Comparison of ENCODE assay signal across 16 cellular contexts in the genomic region with DNA sequence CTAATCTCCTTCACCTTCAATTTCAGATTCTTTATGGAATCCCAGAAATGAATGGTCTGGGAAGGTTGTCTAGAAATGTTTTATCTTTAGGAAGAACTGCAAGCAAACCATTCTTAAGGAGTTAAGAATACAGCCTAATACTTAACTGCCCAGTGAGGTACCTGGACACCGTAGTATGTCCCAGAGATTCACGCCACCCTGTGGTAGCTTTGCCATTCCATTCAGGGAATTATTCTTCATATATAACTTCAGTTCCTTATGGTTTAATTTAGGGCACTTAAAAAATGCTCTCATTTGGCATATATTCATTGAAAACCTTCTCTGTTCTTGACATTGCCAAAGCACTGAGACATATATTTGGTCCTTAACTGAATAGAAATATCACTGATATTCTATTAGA. TPM values are rescaled to one million over a fixed set of nuclear protein-coding genes. Genes with fewer than 3 reads are reported as not detected.
A peak's percentile ranks its signal among the peaks of the same experiment; 100 is the strongest.
DNase-seq lines count a peak whose midpoint lies in the region; ATAC-seq and TF ChIP-seq lines count a peak whose summit lies in the region.
"Had no signal": no experiment of that assay in that cellular context is flagged by ENCODE, and none has a peak within 500 bp of the region (broad histone marks: within the 10 kb centered on the region; RNA-seq: fewer than 3 reads in every experiment).

No MANE protein-coding gene starts in this region.

- H3K4me1 Mint-ChIP-seq in activated T-helper 17 cell treated with anti-CD3 and anti-CD28 coated beads, Interleukin-2, amount 50 U/mL, for 72 hours, result no peaks in the 10 kb centered on the region

- no peaks in the 10 kb centered on the region for H3K27me3 ChIP-seq in cardiac muscle cell
- no peaks in the 10 kb centered on the region for H3K27me3 ChIP-seq in SK-N-SH (ENCODE audit: insufficient read depth)
- H3K27me3 ChIP-seq: body of pancreas, esophagus squamous epithelium, tibial artery had no signal

- no peaks in the 10 kb centered on the region for H3K9me3 Mint-ChIP-seq in activated T-helper 17 cell treated with anti-CD3 and anti-CD28 coated beads, Interleukin-2, amount 50 U/mL, for 72 hours
- H3K9me3 Mint-ChIP-seq: natural killer cell treated with Interleukin-12 subunit alpha and Interleukin-12 subunit beta and Interleukin-15 and Interleukin-18, amount 100 ng/mL, for 72 hours had no signal

- no peak overlapping the region for H3K4me3 Mint-ChIP-seq in activated T-helper 17 cell treated with anti-CD3 and anti-CD28 coated beads, Interleukin-2, amount 50 U/mL, for 72 hours
- H3K4me3 Mint-ChIP-seq: natural killer cell treated with Interleukin-12 subunit alpha and Interleukin-12 subunit beta and Interleukin-15 and Interleukin-18, amount 100 ng/mL, for 72 hours had no signal

- H2AFZ ChIP-seq in SK-N-SH (ENCODE audit: low read depth), result peak overlapping the region; percentile 24

- no peak for TF ChIP-seq EP300 in SK-N-SH (IDR thresholded peaks at IDR 0.05; ENCODE audit: borderline replicate concordance in 1 of 2, low read depth in 1 of 2, low read length in 1 of 2)

- H3K36me3 ChIP-seq in cardiac muscle cell, result no peaks in the 10 kb centered on the region
- H3K36me3 ChIP-seq in SK-N-SH (replicated peaks in 1 of 2; ENCODE audit: control insufficient read depth in 1 of 2, insufficient read depth in 2 of 2, low read length in 1 of 2), result no peaks in the 10 kb centered on the region
- H3K36me3 ChIP-seq: esophagus squamous epithelium, tibial artery had no signal

- H3K9ac ChIP-seq in SK-N-SH, result no peak overlapping the region

- DNase-seq in cardiac muscle cell (ENCODE audit: low read depth in 1 of 2, low spot score in 1 of 2) (peak in 1 of 2 donors; percentile 58), cardiac septum (ENCODE audit: low spot score) (no peak), SK-N-SH (no peak), fibroblast of pulmonary artery (ENCODE audit: low read depth) (peak; percentile 67), GDM1 (lab: John Stamatoyannopoulos, UW) (no peak), D341Med (ENCODE audit: low spot score) (no peak)
- DNase-seq: activated CD4-positive, alpha-beta T cell treated with anti-CD3 and anti-CD28 coated beads for 1 hour; body of pancreas; esophagus squamous epithelium; kidney glomerular epithelial cell; NCI-H526 treated with DMSO at 0.1 percent for 48 hours; tibial artery had no signal

- TF ChIP-seq RAD21 in SK-N-SH (IDR thresholded peaks at IDR 0.05; ENCODE audit: low read length), result peak; percentile 62

- TF ChIP-seq CTCF in cardiac muscle cell (IDR thresholded peaks at IDR 0.05; ENCODE audit: low read depth, low read length) (peak; percentile 33), SK-N-SH (IDR thresholded peaks at IDR 0.05) (peak; percentile 45), fibroblast of pulmonary artery (IDR thresholded peaks at IDR 0.05; ENCODE audit: low read length, missing control alignments) (peak; percentile 36)

- H3K4me3 ChIP-seq in cardiac muscle cell (no peak overlapping the region), SK-N-SH (ENCODE audit: low read depth in 2 of 2, low read length in 1 of 2) (no peak overlapping the region), fibroblast of pulmonary artery (replicated peaks; ENCODE audit: low read depth, low read length) (no peak overlapping the region)
- H3K4me3 ChIP-seq: body of pancreas, esophagus squamous epithelium, tibial artery had no signal

- intact Hi-C loops in cardiac septum (cut with DNase I), result no loop called here

- H3K9me2 ChIP-seq in SK-N-SH, result no peaks in the 10 kb centered on the region

- CTCF ChIA-PET in SK-N-SH (lab: Yijun Ruan, JAX), result interaction anchor here (1.1 to 1.9 kb wide), 3 partner anchors 19 to 135 kb away, joined by 3 to 9 read pairs (median 3); no protein-coding TSS in a partner anchor

- POLR2A ChIA-PET in SK-N-SH (lab: Yijun Ruan, JAX), result no interaction called here

- no peaks in the 10 kb centered on the region for H4K20me1 ChIP-seq in SK-N-SH (ENCODE audit: insufficient read depth)

- no peaks in the 10 kb centered on the region for H3K79me2 ChIP-seq in SK-N-SH (ENCODE audit: insufficient read depth)

- no peak for ATAC-seq in activated T-helper 17 cell treated with anti-CD3 and anti-CD28 coated beads, Interleukin-2, amount 50 U/mL, for 72 hours (replicated peaks)
- ATAC-seq in HG02642 (IDR thresholded peaks at IDR 0.05; ENCODE audit: poor library complexity, unreplicated experiment), result no peak
- ATAC-seq: body of pancreas; natural killer cell treated with Interleukin-12 subunit alpha and Interleukin-12 subunit beta and Interleukin-15 and Interleukin-18, amount 100 ng/mL, for 72 hours had no signal

- peaks cover 24% of the 10 kb centered on the region for H3F3A ChIP-seq in SK-N-SH (replicated peaks; ENCODE audit: insufficient read depth)

- H3K4me1 ChIP-seq in cardiac muscle cell (ENCODE audit: low read depth), result peaks cover 17% of the 10 kb centered on the region
- H3K4me1 ChIP-seq in SK-N-SH (ENCODE audit: control insufficient read depth in 1 of 2, insufficient read depth in 2 of 2, low read depth in 1 of 2, low read length in 1 of 2), result peaks cover 2 to 28% of the 10 kb centered on the region in 2 experiments
- H3K4me1 ChIP-seq: esophagus squamous epithelium had no signal

- H3K27ac Mint-ChIP-seq in activated T-helper 17 cell treated with anti-CD3 and anti-CD28 coated beads, Interleukin-2, amount 50 U/mL, for 72 hours, result no peak overlapping the region
- H3K27ac Mint-ChIP-seq: natural killer cell treated with Interleukin-12 subunit alpha and Interleukin-12 subunit beta and Interleukin-15 and Interleukin-18, amount 100 ng/mL, for 72 hours had no signal

- H3K27me3 Mint-ChIP-seq in activated T-helper 17 cell treated with anti-CD3 and anti-CD28 coated beads, Interleukin-2, amount 50 U/mL, for 72 hours, result peaks cover 11% of the 10 kb centered on the region

- 89% methylated on average over 2 of the region's 2 CpGs for WGBS in SK-N-SH (ENCODE audit: low lambda C conversion rate)

- H3K27ac ChIP-seq in cardiac muscle cell (no peak overlapping the region), SK-N-SH (ENCODE audit: low read depth in 2 of 2, low read length in 1 of 2) (peak overlapping the region; percentile 90 to 95; a peak in 2 of 4 replicates)
- H3K27ac ChIP-seq: body of pancreas, esophagus squamous epithelium, HL-60, tibial artery had no signal

- no peak overlapping the region for H3K4me2 ChIP-seq in SK-N-SH

- no peaks in the 10 kb centered on the region for H3K36me3 Mint-ChIP-seq in activated T-helper 17 cell treated with anti-CD3 and anti-CD28 coated beads, Interleukin-2, amount 50 U/mL, for 72 hours (ENCODE audit: low read depth)
- H3K36me3 Mint-ChIP-seq: natural killer cell treated with Interleukin-12 subunit alpha and Interleukin-12 subunit beta and Interleukin-15 and Interleukin-18, amount 100 ng/mL, for 72 hours had no signal

- no peaks in the 10 kb centered on the region for H3K9me3 ChIP-seq in cardiac muscle cell (ENCODE audit: low read depth)
- H3K9me3 ChIP-seq in SK-N-SH, result no peaks in the 10 kb centered on the region
- H3K9me3 ChIP-seq: body of pancreas, esophagus squamous epithelium, tibial artery had no signal

TF ChIP-seq in SK-N-SH, 30 proteins besides CTCF, POLR2A, EP300 and RAD21:
- peak; percentile 44 for TF ChIP-seq SMC3 (IDR thresholded peaks at IDR 0.05; ENCODE audit: low read depth, low read length)
- no peak for TF ChIP-seq FOSL2 (IDR thresholded peaks at IDR 0.05; ENCODE audit: borderline replicate concordance, low read depth)

RNA-seq across cellular contexts. Expression of a gene that starts 49.7 kb away (rescaled TPM):
- total RNA-seq in cardiac muscle cell (not detected in 2 replicates), cardiac septum (not detected)
- polyA plus RNA-seq in cardiac muscle cell (not detected in 2 replicates), SK-N-SH (2012; rRNA removed) (0.99 and 1.0 TPM in 2 replicates)
- polyA plus RNA-seq in SK-N-SH (2012; cell fraction: cytosol; rRNA removed), result 0.80 and 0.85 TPM in 2 replicates
- polyA plus RNA-seq in SK-N-SH (2012; cell fraction: nucleus; rRNA removed), result 0.65 and 1.1 TPM in 2 replicates
- total RNA-seq in activated T-helper 17 cell treated with anti-CD3 and anti-CD28 coated beads, Interleukin-2, amount 50 U/mL, for 72 hours, result not detected
- total RNA-seq: body of pancreas; esophagus squamous epithelium; natural killer cell treated with Interleukin-12 subunit alpha and Interleukin-12 subunit beta and Interleukin-15 and Interleukin-18, amount 100 ng/mL, for 72 hours had no signal
